14 cellular contexts compared by ENCODE assay signal in the genomic region with DNA sequence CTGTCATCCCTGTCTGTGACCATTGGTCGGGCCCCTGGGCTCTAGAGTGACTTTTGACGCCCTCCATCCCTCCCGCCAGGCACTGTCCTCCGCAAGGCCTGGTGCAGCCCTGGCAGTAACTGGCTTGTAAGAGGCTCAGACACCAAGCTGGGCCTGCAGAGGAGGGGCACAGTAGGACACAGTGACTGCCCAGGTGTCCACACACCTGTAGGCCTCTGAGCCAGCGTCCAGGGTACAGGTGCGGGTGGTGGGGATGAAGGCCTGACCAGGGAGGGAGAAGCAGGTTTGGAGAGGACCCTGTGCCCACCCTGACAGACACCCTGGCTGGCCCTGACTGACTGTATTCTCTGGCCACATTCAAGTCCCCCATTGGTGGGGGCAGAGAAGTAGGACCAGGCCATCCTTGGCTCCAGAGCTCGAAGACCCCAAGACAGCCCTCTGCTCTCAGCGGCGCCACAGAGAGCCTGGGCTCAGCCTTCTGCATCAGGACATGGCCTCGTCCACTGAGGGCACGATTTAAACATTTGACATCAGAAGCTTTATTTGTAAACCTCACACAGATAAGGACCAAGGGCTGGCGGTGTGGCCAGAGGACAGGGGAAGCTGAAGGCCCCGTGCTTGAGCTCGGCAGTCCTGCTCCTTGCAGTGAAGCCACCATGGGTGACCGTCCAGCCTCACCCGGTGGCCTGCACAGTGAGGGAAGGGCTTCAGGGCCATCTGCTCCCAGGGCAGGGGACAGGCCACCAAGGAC. TPM values are rescaled to one million over a fixed set of nuclear protein-coding genes. Genes with fewer than 3 reads are reported as not detected.
DNase-seq lines count a peak whose midpoint lies in the region; ATAC-seq and TF ChIP-seq lines count a peak whose summit lies in the region.
"Had no signal": no experiment of that assay in that cellular context is flagged by ENCODE, and none has a peak within 500 bp of the region (broad histone marks: within the 10 kb centered on the region; RNA-seq: fewer than 3 reads in every experiment).

No MANE protein-coding gene starts in this region.

- BruUV-seq in OCI-LY7 (replicated peaks; lab: Mats Ljungman, UMichigan) = TSS peak; percentile 66

- H2AFZ ChIP-seq in OCI-LY7 (ENCODE audit: low read length) (no peak overlapping the region), hepatocyte (no peak overlapping the region)

- POLR2A ChIA-PET in OCI-LY7 (lab: Charles Lee) = interaction anchor here (0.9 to 1.4 kb wide), 3 partner anchors 11 to 28 kb away, joined by 3 to 6 read pairs (median 3); no protein-coding TSS in a partner anchor

- in situ Hi-C loops in brain microvascular endothelial cell (cut with HindIII; ENCODE audit: low pct_ligation_motif_present, low sequenced_read_pairs) = no loop called here

- H3K9me3 ChIP-seq in OCI-LY7 (ENCODE audit: low read length) (no peaks in the 10 kb centered on the region), right atrium auricular region (no peaks in the 10 kb centered on the region), thoracic aorta (no peaks in the 10 kb centered on the region), hepatocyte (ENCODE audit: low read depth) (no peaks in the 10 kb centered on the region)

- H3K27me3 ChIP-seq in brain microvascular endothelial cell (replicated peaks) (no peaks in the 10 kb centered on the region), right atrium auricular region (no peaks in the 10 kb centered on the region), thoracic aorta (replicated peaks; ENCODE audit: insufficient read depth) (no peaks in the 10 kb centered on the region), hepatocyte (no peaks in the 10 kb centered on the region)

- TF ChIP-seq CTCF in OCI-LY7 (conservative IDR thresholded peaks at IDR 0.05; ENCODE audit: low read length) (no peak), brain microvascular endothelial cell (IDR thresholded peaks at IDR 0.05; ENCODE audit: low read depth, low read length, missing control alignments) (no peak), right atrium auricular region (IDR thresholded peaks at IDR 0.05) (no peak), thoracic aorta (IDR thresholded peaks at IDR 0.05) (no peak), hepatocyte (IDR thresholded peaks at IDR 0.05; ENCODE audit: poor library complexity) (no peak)

- H3K4me3 ChIP-seq in OCI-LY7 (ENCODE audit: low read depth, low read length, poor library complexity, severe bottlenecking) (no peak overlapping the region), brain microvascular endothelial cell (ENCODE audit: low read depth, low read length) (no peak overlapping the region), right atrium auricular region (no peak overlapping the region), thoracic aorta (no peak overlapping the region), hepatocyte (no peak overlapping the region)

- H3K27ac ChIP-seq in OCI-LY7 (ENCODE audit: low read depth, low read length, poor library complexity, severe bottlenecking) (no peak overlapping the region), brain microvascular endothelial cell (peak overlapping the region; percentile 65), right atrium auricular region (peak overlapping the region; percentile 65 to 73), thoracic aorta (peak overlapping the region; percentile 91 to 95), hepatocyte (no peak overlapping the region)

- H3K4me1 ChIP-seq in OCI-LY7 (ENCODE audit: insufficient read depth, low read length, poor library complexity, severe bottlenecking) (no peaks in the 10 kb centered on the region), right atrium auricular region (peaks cover 3 to 33% of the 10 kb centered on the region in 2 donors), thoracic aorta (ENCODE audit: control insufficient read depth in 1 of 2, low read depth in 2 of 2) (peaks cover 14 to 35% of the 10 kb centered on the region in 2 donors), hepatocyte (ENCODE audit: insufficient read depth) (peaks cover 4% of the 10 kb centered on the region)

- H3K36me3 ChIP-seq in OCI-LY7 (ENCODE audit: insufficient read depth, low read length) (peaks cover 82% of the 10 kb centered on the region), brain microvascular endothelial cell (replicated peaks) (peaks cover 51% of the 10 kb centered on the region), right atrium auricular region (peaks cover 42% of the 10 kb centered on the region), thoracic aorta (peaks cover 29% of the 10 kb centered on the region), hepatocyte (replicated peaks; ENCODE audit: insufficient read depth, low read depth) (no peaks in the 10 kb centered on the region)

- H3K79me2 ChIP-seq in OCI-LY7 (ENCODE audit: insufficient read depth, low read depth, low read length) (no peaks in the 10 kb centered on the region), hepatocyte (no peaks in the 10 kb centered on the region)

- no peaks in the 10 kb centered on the region for H3K9me2 ChIP-seq in OCI-LY7 (ENCODE audit: insufficient read depth, low read length)
- no peaks in the 10 kb centered on the region for H3K9me2 ChIP-seq in hepatocyte (replicated peaks; ENCODE audit: insufficient read depth)

- DNase-seq in OCI-LY7 (ENCODE audit: low spot score) (no peak), brain microvascular endothelial cell (no peak), right atrium auricular region (ENCODE audit: low spot score) (no peak), thoracic aorta (ENCODE audit: low spot score) (no peak), hepatocyte (ENCODE audit: low spot score) (no peak), UCSD-AML1 (lab: John Stamatoyannopoulos, UW; ENCODE audit: unreplicated experiment) (no peak)
- DNase-seq: activated CD4-positive, alpha-beta T cell treated with anti-CD3 and anti-CD28 coated beads, Interleukin-2, amount 50 U/mL, for 48 hours; C1 segment of cervical spinal cord; midbrain; NCI-H2081 treated with DMSO at 0.1 percent for 48 hours; NCI-H526; posterior cingulate gyrus; stimulated activated CD4-positive, alpha-beta T cell treated with anti-CD3 and anti-CD28 coated beads, Interleukin-12 subunit alpha, Interleukin-12 subunit beta, amount 100 ng/mL, for 4 hours had no signal

- 90% methylated on average over 16 of the region's 16 CpGs for WGBS in hepatocyte (ENCODE audit: low lambda C conversion rate, missing lambda C conversion rate)

- CTCF ChIA-PET in OCI-LY7 (lab: Charles Lee; ENCODE audit: unreplicated experiment) = no interaction called here

- intact Hi-C loops in OCI-LY7 (cut with micrococcal nuclease; ENCODE audit: unreplicated experiment) = no loop called here

- H3K4me2 ChIP-seq in OCI-LY7 (ENCODE audit: low read length) (no peak overlapping the region), hepatocyte (no peak overlapping the region)

- H4K20me1 ChIP-seq in OCI-LY7 (ENCODE audit: insufficient read depth, low read length) (no peaks in the 10 kb centered on the region), hepatocyte (ENCODE audit: insufficient read depth, poor library complexity, severe bottlenecking) (no peaks in the 10 kb centered on the region)

- ATAC-seq in thoracic aorta (ENCODE audit: insufficient number of reproducible peaks, low FRiP score, low read depth) (no peak), HG02623 (IDR thresholded peaks at IDR 0.05; ENCODE audit: unreplicated experiment) (no peak)

RNA-seq across cellular contexts. Expression of a gene that starts 31.4 kb away (rescaled TPM):
- total RNA-seq in OCI-LY7 (2014; rRNA removed; shearing (Covaris generic)) = 58.5 and 59.9 TPM in 2 replicates
- total RNA-seq in OCI-LY7 (2022) (86.3 and 92.7 TPM in 2 replicates), right atrium auricular region (10 to 100 TPM; 20.2 to 25.4 TPM), thoracic aorta (10 to 100 TPM; 32.0 to 33.7 TPM), hepatocyte (22.8 and 28.3 TPM in 2 replicates)
- polyA plus RNA-seq in hepatocyte = 30.0 and 38.6 TPM in 2 replicates

RNA-seq across cellular contexts. Expression of a gene that starts 38.4 kb away (rescaled TPM):
- 15.1 and 18.8 TPM in 2 replicates for total RNA-seq in OCI-LY7 (2014; rRNA removed; shearing (Covaris generic))
- total RNA-seq in OCI-LY7 (2022) = 18.2 and 24.8 TPM in 2 replicates
- total RNA-seq in right atrium auricular region = 10 to 100 TPM in 1 of 2 donors, 1 to 10 TPM in 1; 5.0 to 11.5 TPM
- total RNA-seq in thoracic aorta = 10 to 100 TPM; 20.1 to 25.2 TPM
- 1.9 and 2.0 TPM in 2 replicates for total RNA-seq in hepatocyte
- polyA plus RNA-seq in hepatocyte = 3.1 and 3.5 TPM in 2 replicates

RNA-seq across cellular contexts. Expression of a gene that starts 55.1 kb away (rescaled TPM):
- 66.8 and 89.1 TPM in 2 replicates for total RNA-seq in OCI-LY7 (2014; rRNA removed; shearing (Covaris generic))
- total RNA-seq in OCI-LY7 (2022) (39.6 and 60.5 TPM in 2 replicates), right atrium auricular region (10 to 100 TPM; 25.9 to 40.5 TPM), thoracic aorta (10 to 100 TPM; 40.9 to 54.0 TPM), hepatocyte (38.2 and 48.2 TPM in 2 replicates)
- 119 and 139 TPM in 2 replicates for polyA plus RNA-seq in hepatocyte

Comparison
In these comparisons a context has a peak if more than half of its experiments do, and no peak if none do; other contexts are left out.
1. H3K27ac ChIP-seq: peak in brain microvascular endothelial cell (single experiment), right atrium auricular region (2 of 2) and thoracic aorta (2 of 2); none in OCI-LY7 (single experiment) and hepatocyte (single experiment).